In the genomic region with DNA sequence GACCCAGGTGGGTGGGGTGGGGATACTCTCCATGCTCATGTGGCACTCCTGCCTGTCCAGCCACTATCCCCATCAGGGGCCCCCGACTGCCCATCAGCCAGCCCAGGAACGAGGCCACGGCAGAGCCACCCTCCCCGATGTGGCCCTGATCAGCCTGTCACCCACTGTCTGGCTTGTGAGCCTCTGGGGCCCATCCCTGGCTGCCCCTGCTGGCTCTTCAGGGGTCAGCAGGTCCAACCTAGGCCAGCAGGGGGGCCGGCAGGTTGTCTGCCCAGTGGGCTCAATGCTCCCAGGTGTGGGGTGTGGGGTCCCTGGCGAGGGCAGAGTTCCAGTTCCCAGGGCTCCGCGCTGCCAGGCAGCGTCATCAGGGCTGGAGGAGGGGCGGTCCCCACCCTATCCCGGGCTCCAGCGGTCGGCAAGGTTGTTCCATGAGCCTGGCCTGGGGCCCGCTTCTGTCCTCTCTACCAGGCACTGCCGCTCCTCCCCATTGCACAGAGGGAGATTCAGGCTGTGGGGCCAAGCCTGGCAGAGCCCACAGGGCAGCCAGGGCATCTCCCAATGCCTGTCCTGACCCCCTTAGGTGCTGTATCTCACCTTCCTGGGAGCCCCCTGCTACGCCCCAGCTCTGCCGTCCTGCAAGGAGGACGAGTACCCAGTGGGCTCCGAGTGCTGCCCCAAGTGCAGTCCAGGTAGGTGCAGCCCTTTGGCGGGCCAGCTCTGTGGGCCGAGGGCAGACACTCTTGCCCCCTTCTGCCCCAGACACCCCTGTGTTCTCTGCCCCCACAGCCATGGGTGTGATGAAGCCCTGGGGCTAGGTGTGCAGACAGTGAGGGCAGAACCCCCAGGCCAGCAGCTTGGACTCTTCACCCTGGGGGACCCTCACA, we compare ENCODE assay signal across 1 cellular context.
TF ChIP-seq lines count a peak whose summit lies in the region.

No MANE protein-coding gene starts in this region.

TF ChIP-seq in HEK293, 187 proteins besides CTCF, POLR2A, EP300 and RAD21 (continued from another document):
- TF ChIP-seq, protein P1, sequence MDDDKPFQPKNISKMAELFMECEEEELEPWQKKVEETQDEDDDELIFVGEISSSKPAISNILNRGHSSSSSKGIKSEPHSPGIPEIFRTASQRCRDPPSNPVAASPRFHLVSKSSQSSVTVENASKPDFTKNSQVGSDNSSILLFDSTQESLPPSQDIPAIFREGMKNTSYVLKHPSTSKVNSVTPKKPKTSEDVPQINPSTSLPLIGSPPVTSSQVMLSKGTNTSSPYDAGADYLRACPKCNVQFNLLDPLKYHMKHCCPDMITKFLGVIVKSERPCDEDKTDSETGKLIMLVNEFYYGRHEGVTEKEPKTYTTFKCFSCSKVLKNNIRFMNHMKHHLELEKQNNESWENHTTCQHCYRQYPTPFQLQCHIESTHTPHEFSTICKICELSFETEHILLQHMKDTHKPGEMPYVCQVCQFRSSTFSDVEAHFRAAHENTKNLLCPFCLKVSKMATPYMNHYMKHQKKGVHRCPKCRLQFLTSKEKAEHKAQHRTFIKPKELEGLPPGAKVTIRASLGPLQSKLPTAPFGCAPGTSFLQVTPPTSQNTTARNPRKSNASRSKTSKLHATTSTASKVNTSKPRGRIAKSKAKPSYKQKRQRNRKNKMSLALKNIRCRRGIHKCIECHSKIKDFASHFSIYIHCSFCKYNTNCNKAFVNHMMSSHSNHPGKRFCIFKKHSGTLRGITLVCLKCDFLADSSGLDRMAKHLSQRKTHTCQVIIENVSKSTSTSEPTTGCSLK (tag by site-specific recombination; IDR thresholded peaks at IDR 0.05), result no peak
- TF ChIP-seq ZNF391 (tag by site-specific recombination; IDR thresholded peaks at IDR 0.05; ENCODE audit: borderline replicate concordance, low read depth) (no peak), ZNF214 (tag by site-specific recombination; IDR thresholded peaks at IDR 0.05; ENCODE audit: borderline replicate concordance) (no peak), YY2 (tag by site-specific recombination; IDR thresholded peaks at IDR 0.05) (no peak), ZNF155 (tag by site-specific recombination; IDR thresholded peaks at IDR 0.05) (no peak), ZNF302 (tag by site-specific recombination; IDR thresholded peaks at IDR 0.05; ENCODE audit: low read depth) (no peak), ZNF354C (tag by site-specific recombination; IDR thresholded peaks at IDR 0.05; ENCODE audit: borderline replicate concordance, low read depth) (no peak), ZFP69B (tag by site-specific recombination; IDR thresholded peaks at IDR 0.05) (no peak)
- TF ChIP-seq, protein P2, sequence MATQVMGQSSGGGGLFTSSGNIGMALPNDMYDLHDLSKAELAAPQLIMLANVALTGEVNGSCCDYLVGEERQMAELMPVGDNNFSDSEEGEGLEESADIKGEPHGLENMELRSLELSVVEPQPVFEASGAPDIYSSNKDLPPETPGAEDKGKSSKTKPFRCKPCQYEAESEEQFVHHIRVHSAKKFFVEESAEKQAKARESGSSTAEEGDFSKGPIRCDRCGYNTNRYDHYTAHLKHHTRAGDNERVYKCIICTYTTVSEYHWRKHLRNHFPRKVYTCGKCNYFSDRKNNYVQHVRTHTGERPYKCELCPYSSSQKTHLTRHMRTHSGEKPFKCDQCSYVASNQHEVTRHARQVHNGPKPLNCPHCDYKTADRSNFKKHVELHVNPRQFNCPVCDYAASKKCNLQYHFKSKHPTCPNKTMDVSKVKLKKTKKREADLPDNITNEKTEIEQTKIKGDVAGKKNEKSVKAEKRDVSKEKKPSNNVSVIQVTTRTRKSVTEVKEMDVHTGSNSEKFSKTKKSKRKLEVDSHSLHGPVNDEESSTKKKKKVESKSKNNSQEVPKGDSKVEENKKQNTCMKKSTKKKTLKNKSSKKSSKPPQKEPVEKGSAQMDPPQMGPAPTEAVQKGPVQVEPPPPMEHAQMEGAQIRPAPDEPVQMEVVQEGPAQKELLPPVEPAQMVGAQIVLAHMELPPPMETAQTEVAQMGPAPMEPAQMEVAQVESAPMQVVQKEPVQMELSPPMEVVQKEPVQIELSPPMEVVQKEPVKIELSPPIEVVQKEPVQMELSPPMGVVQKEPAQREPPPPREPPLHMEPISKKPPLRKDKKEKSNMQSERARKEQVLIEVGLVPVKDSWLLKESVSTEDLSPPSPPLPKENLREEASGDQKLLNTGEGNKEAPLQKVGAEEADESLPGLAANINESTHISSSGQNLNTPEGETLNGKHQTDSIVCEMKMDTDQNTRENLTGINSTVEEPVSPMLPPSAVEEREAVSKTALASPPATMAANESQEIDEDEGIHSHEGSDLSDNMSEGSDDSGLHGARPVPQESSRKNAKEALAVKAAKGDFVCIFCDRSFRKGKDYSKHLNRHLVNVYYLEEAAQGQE (tag by site-specific recombination; IDR thresholded peaks at IDR 0.05), result no peak
